8 cellular contexts compared by ENCODE assay signal in genomic region chr1:23483327-23484252, GRCh38. TPM values are rescaled to one million over a fixed set of nuclear protein-coding genes. Genes with fewer than 3 reads are reported as not detected.
DNase-seq lines count a peak whose midpoint lies in the region; ATAC-seq and TF ChIP-seq lines count a peak whose summit lies in the region.

ASAP3 (minus strand) TSS chr1:23484179; CDS start chr1:23484133, 46 bp downstream.

- no peak for TF ChIP-seq CTCF in omental fat pad (IDR thresholded peaks at IDR 0.05)

- no peaks in the 10 kb centered on the region for H3K9me3 Mint-ChIP-seq in activated T-helper 2 cell treated with anti-CD3 and anti-CD28 coated beads, Interferon-gamma antibody, Interleukin-2, Interleukin-4, amounts not matched to agents 10 μg/mL and 5 μg/mL and 100 μg/mL, durations not matched to agents 14 hours and 24 hours and 36 hours

- peak within 1 kb of the TSS; percentile 66; the same call in 1 of the 2 replicates for H3K27ac ChIP-seq in HUES64 (ENCODE audit: low read depth, low read length)

- peak within 1 kb of the TSS; percentile 83 for H3K9ac ChIP-seq in HUES64 (ENCODE audit: low read depth, low read length)

- WGBS in HUES64 = under 1% methylated on average over 84 of the region's 84 CpGs

- intact Hi-C loops in activated T-helper 2 cell treated with anti-CD3 and anti-CD28 coated beads, Interferon-gamma antibody, Interleukin-2, Interleukin-4, amounts not matched to agents 10 μg/mL and 5 μg/mL and 100 μg/mL, durations not matched to agents 14 hours and 24 hours and 36 hours (cut with micrococcal nuclease) = no loop called here
- intact Hi-C loops in head of caudate nucleus (cut with DNase I) = no loop called here

- H3K27me3 ChIP-seq in HUES64 (ENCODE audit: insufficient read depth, low read length) = peaks cover 29% of the 10 kb centered on the region; the same call in 1 of the 2 replicates

- H3K36me3 ChIP-seq in HUES64 (ENCODE audit: insufficient read depth, low read length) = no peaks in the 10 kb centered on the region

- peak within 1 kb of the TSS; percentile 83 for H3K4me3 ChIP-seq in HUES64 (ENCODE audit: low read length)

- no peaks in the 10 kb centered on the region for H3K9me3 ChIP-seq in HUES64 (ENCODE audit: insufficient read depth, low read depth, low read length)

- DNase-seq in EH (ENCODE audit: low read depth) = peak; percentile 68
- no peak for DNase-seq in activated T-helper 2 cell treated with anti-CD3 and anti-CD28 coated beads, Interferon-gamma antibody, Interleukin-2, Interleukin-4, amounts not matched to agents 10 μg/mL and 5 μg/mL and 100 μg/mL, durations not matched to agents 14 hours and 24 hours and 36 hours (ENCODE audit: low spot score)
- peak in 32 of 42 donors; percentile 5 to 59 (median 34) for DNase-seq in head of caudate nucleus
- DNase-seq in omental fat pad (ENCODE audit: low spot score) = no peak

- H3K36me3 Mint-ChIP-seq in activated T-helper 2 cell treated with anti-CD3 and anti-CD28 coated beads, Interferon-gamma antibody, Interleukin-2, Interleukin-4, amounts not matched to agents 10 μg/mL and 5 μg/mL and 100 μg/mL, durations not matched to agents 14 hours and 24 hours and 36 hours (ENCODE audit: low read depth) = no peaks in the 10 kb centered on the region

- peak within 1 kb of the TSS; percentile 62 for H3K27ac Mint-ChIP-seq in activated T-helper 2 cell treated with anti-CD3 and anti-CD28 coated beads, Interferon-gamma antibody, Interleukin-2, Interleukin-4, amounts not matched to agents 10 μg/mL and 5 μg/mL and 100 μg/mL, durations not matched to agents 14 hours and 24 hours and 36 hours

- peaks cover 16% of the 10 kb centered on the region for H3K4me1 Mint-ChIP-seq in activated T-helper 2 cell treated with anti-CD3 and anti-CD28 coated beads, Interferon-gamma antibody, Interleukin-2, Interleukin-4, amounts not matched to agents 10 μg/mL and 5 μg/mL and 100 μg/mL, durations not matched to agents 14 hours and 24 hours and 36 hours (ENCODE audit: low read depth)

- peak within 1 kb of the TSS; percentile 88 for H3K4me3 Mint-ChIP-seq in activated T-helper 2 cell treated with anti-CD3 and anti-CD28 coated beads, Interferon-gamma antibody, Interleukin-2, Interleukin-4, amounts not matched to agents 10 μg/mL and 5 μg/mL and 100 μg/mL, durations not matched to agents 14 hours and 24 hours and 36 hours (ENCODE audit: low read depth)

- H3K27me3 Mint-ChIP-seq in activated T-helper 2 cell treated with anti-CD3 and anti-CD28 coated beads, Interferon-gamma antibody, Interleukin-2, Interleukin-4, amounts not matched to agents 10 μg/mL and 5 μg/mL and 100 μg/mL, durations not matched to agents 14 hours and 24 hours and 36 hours (ENCODE audit: low read depth) = peaks cover 62% of the 10 kb centered on the region

- H3K4me1 ChIP-seq in HUES64 (ENCODE audit: insufficient read depth, low read length) = peaks cover 4% of the 10 kb centered on the region

- ATAC-seq in omental fat pad (ENCODE audit: low FRiP score) (peak; percentile 3), GM19395 (IDR thresholded peaks at IDR 0.05; ENCODE audit: unreplicated experiment) (no peak), GM18517 (IDR thresholded peaks at IDR 0.05; ENCODE audit: unreplicated experiment) (no peak), GM19455 (IDR thresholded peaks at IDR 0.05; ENCODE audit: unreplicated experiment) (no peak)

RNA-seq across cellular contexts. Expression of gene ASAP3, which starts in this region (rescaled TPM):
- 22.0 TPM for polyA plus RNA-seq in HUES64 (2013, experiment 1 of 2)
- 28.3 TPM for polyA plus RNA-seq in HUES64 (2013, experiment 2 of 2)
- total RNA-seq in activated T-helper 2 cell treated with anti-CD3 and anti-CD28 coated beads, Interferon-gamma antibody, Interleukin-2, Interleukin-4, amounts not matched to agents 10 μg/mL and 5 μg/mL and 100 μg/mL, durations not matched to agents 14 hours and 24 hours and 36 hours = 0.48 TPM in 1 of 2 replicates, not detected in the other
- 10 to 100 TPM; 30.6 to 71.7 (median 36.7) TPM for total RNA-seq in omental fat pad

Comparison
In these comparisons a context has a peak if more than half of its experiments do, and no peak if none do; other contexts are left out.
1. RNA of gene ASAP3 (total RNA-seq): 30.6 to 71.7 TPM in omental fat pad; 0.48 TPM in activated T-helper 2 cell treated with anti-CD3 and anti-CD28 coated beads, Interferon-gamma antibody, Interleukin-2, Interleukin-4, amounts not matched to agents 10 μg/mL and 5 μg/mL and 100 μg/mL, durations not matched to agents 14 hours and 24 hours and 36 hours; every median in the first group is over 10 times any median in the second.
2. DNase-seq: peak in EH (single experiment) and head of caudate nucleus (32 of 42); none in activated T-helper 2 cell treated with anti-CD3 and anti-CD28 coated beads, Interferon-gamma antibody, Interleukin-2, Interleukin-4, amounts not matched to agents 10 μg/mL and 5 μg/mL and 100 μg/mL, durations not matched to agents 14 hours and 24 hours and 36 hours (single experiment) and omental fat pad (single experiment).